12 cellular contexts compared by ENCODE assay signal in genomic region chr3:97815149-97815917, GRCh38. TPM values are rescaled to one million over a fixed set of nuclear protein-coding genes. Genes with fewer than 3 reads are reported as not detected.
DNase-seq lines count a peak whose midpoint lies in the region; ATAC-seq, FAIRE-seq and TF ChIP-seq lines count a peak whose summit lies in the region.
"Had no signal": no experiment of that assay in that cellular context is flagged by ENCODE, and none has a peak within 500 bp of the region (broad histone marks: within the 10 kb centered on the region; RNA-seq: fewer than 3 reads in every experiment).

No MANE protein-coding gene starts in this region.

- ATAC-seq in GM18858 (IDR thresholded peaks at IDR 0.05; ENCODE audit: unreplicated experiment) (peak; percentile 54), right lobe of liver (no peak)

- H3K4me1 ChIP-seq in suprapubic skin (peaks cover 6% of the 10 kb centered on the region), right lobe of liver (no peaks in the 10 kb centered on the region)
- H3K4me1 ChIP-seq: spleen, vagina had no signal

- 58% methylated on average over 1 of the region's 1 CpG for WGBS in suprapubic skin
- WGBS in right lobe of liver (ENCODE audit: insufficient coverage, low coverage, low lambda C conversion rate, missing lambda C conversion rate), result 13% methylated on average over 1 of the region's 1 CpG

- no peak overlapping the region for H3K27ac ChIP-seq in suprapubic skin
- H3K27ac ChIP-seq in right lobe of liver, result no peak overlapping the region
- H3K27ac ChIP-seq: RWPE1, spleen, vagina had no signal

- peak; percentile 55 for DNase-seq in HK-2 (ENCODE audit: unreplicated experiment)
- peak; percentile 16 for DNase-seq in activated T-helper 1 cell treated with Interleukin-2 at 50 U/mL for 16 hours (ENCODE audit: low read depth)
- DNase-seq in stimulated activated CD4-positive, alpha-beta T cell treated with anti-CD3 and anti-CD28 coated beads, Interleukin-1b, Interleukin-23, amount 100 ng/mL, for 4 hours (ENCODE audit: low read depth in 2 of 2), result peak; percentile 1 to 14
- DNase-seq in urothelium cell line (ENCODE audit: low spot score), result no peak
- no peak for DNase-seq in suprapubic skin (ENCODE audit: low spot score in 2 of 2)
- DNase-seq in right lobe of liver, result no peak
- DNase-seq: mesendoderm, MG63, spleen had no signal

- no peak for FAIRE-seq in urothelium cell line (lab: Jason Lieb, UNC)

- no peak for TF ChIP-seq EP300 in suprapubic skin (IDR thresholded peaks at IDR 0.05)

- H3K27me3 ChIP-seq in suprapubic skin, result no peaks in the 10 kb centered on the region
- no peaks in the 10 kb centered on the region for H3K27me3 ChIP-seq in right lobe of liver
- H3K27me3 ChIP-seq: MG63, vagina had no signal

- no peaks in the 10 kb centered on the region for H3K9me3 ChIP-seq in suprapubic skin
- H3K9me3 ChIP-seq in right lobe of liver, result no peaks in the 10 kb centered on the region
- H3K9me3 ChIP-seq: MG63, spleen, vagina had no signal

- H3K4me3 ChIP-seq in suprapubic skin, result no peak overlapping the region
- H3K4me3 ChIP-seq in right lobe of liver, result no peak overlapping the region
- H3K4me3 ChIP-seq: MG63, spleen, vagina had no signal

- H3K36me3 ChIP-seq in suprapubic skin (no peaks in the 10 kb centered on the region), right lobe of liver (no peaks in the 10 kb centered on the region)
- H3K36me3 ChIP-seq: MG63, spleen, vagina had no signal

- no peak for TF ChIP-seq CTCF in suprapubic skin (IDR thresholded peaks at IDR 0.05)
- TF ChIP-seq CTCF in right lobe of liver (IDR thresholded peaks at IDR 0.05), result no peak

- no peak for TF ChIP-seq POLR2A in suprapubic skin (IDR thresholded peaks at IDR 0.05)
- TF ChIP-seq POLR2A in right lobe of liver (IDR thresholded peaks at IDR 0.05), result no peak

- intact Hi-C loops in right lobe of liver (cut with DNase I), result no loop called here

RNA-seq across cellular contexts. Expression of gene CRYBG3, which starts 6.5 kb away (rescaled TPM):
- total RNA-seq in suprapubic skin (10 to 100 TPM; 28.8 to 49.6 (median 33.3) TPM), right lobe of liver (10 to 100 TPM in 1 of 6 experiments, 1 to 10 TPM in 5; 4.7 to 10.2 (median 5.0) TPM)

RNA-seq across cellular contexts. Expression of gene ARL6, which starts 50.8 kb away (rescaled TPM):
- 1 to 10 TPM; 4.5 to 9.1 (median 7.5) TPM for total RNA-seq in suprapubic skin
- 1 to 10 TPM; 1.4 to 3.3 (median 2.6) TPM for total RNA-seq in right lobe of liver

Comparison
In these comparisons a context has a peak if more than half of its experiments do, and no peak if none do; other contexts are left out.
1. DNase-seq: peak in HK-2 (single experiment), activated T-helper 1 cell treated with Interleukin-2 at 50 U/mL for 16 hours (single experiment) and stimulated activated CD4-positive, alpha-beta T cell treated with anti-CD3 and anti-CD28 coated beads, Interleukin-1b, Interleukin-23, amount 100 ng/mL, for 4 hours (2 of 2); none in urothelium cell line (single experiment), suprapubic skin (0 of 2) and right lobe of liver (0 of 3).